ENCODE assay signal across 8 cellular contexts in the genomic region with DNA sequence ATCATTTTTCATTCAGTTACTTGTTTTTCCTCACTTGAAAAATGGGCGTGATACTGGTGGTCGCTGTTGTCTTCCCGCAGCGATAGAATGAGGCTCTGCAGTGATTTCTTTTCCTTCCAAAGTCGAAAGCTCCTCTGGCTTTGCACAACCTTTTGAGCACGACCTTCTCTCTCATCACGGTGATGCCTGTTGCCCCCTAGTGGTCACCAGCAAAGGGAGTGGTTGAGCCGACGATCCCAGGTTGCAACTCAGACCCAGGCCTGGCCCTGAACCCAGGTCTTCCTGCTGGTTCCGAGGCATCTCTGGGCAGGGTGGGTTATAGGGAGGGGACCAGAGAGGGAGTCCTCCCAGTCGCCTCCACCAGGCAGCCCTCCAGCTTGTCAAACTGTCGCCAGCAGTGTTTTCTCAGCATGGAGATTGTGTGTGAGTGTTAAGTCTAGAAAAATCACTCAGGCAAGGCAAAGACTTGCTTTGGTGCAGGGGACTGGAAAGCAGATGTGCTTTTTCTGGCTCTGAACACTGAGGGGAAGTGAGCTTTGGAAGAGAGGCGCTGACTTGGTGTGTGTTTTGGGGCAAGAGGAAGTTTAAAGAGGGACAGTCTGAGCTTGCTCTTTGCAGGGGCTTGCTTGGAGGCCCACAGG.
DNase-seq lines count a peak whose midpoint lies in the region; ATAC-seq and TF ChIP-seq lines count a peak whose summit lies in the region.

No MANE protein-coding gene starts in this region.

- H3K4me1 ChIP-seq in ES-I3 (ENCODE audit: insufficient read depth, low read length), result peaks cover 3% of the 10 kb centered on the region; the same call in 1 of the 2 replicates

- ATAC-seq in GM21447 (IDR thresholded peaks at IDR 0.05; ENCODE audit: unreplicated experiment) (no peak), HG03280 (IDR thresholded peaks at IDR 0.05; ENCODE audit: unreplicated experiment) (no peak)

- no peaks in the 10 kb centered on the region for H3K9me3 ChIP-seq in ES-I3 (ENCODE audit: control insufficient read depth, insufficient read depth, low read length)

- TF ChIP-seq CTCF in retinal pigment epithelial cell (conservative IDR thresholded peaks at IDR 0.05; ENCODE audit: low read depth, low read length), result peak; percentile 94

- H3K4me3 ChIP-seq in retinal pigment epithelial cell (ENCODE audit: low read length), result peak overlapping the region; percentile 49

- DNase-seq in LoVo (ENCODE audit: low spot score) (peak; percentile 50), T follicular helper cell (ENCODE audit: low read depth) (peak; percentile 13), amygdala (lab: John Stamatoyannopoulos, UW) (peak in 36 of 56 donors; percentile 3 to 56 (median 21)), hepatic stellate cell (ENCODE audit: low spot score) (peak; percentile 82), retinal pigment epithelial cell (ENCODE audit: low read depth) (peak; percentile 23)

- no peaks in the 10 kb centered on the region for H3K36me3 ChIP-seq in ES-I3 (ENCODE audit: insufficient read depth, low read length)

- peak overlapping the region; percentile 45; the same call in 1 of the 2 replicates for H3K9ac ChIP-seq in ES-I3 (ENCODE audit: low read depth, low read length)

Comparison
In these comparisons a context has a peak if more than half of its experiments do, and no peak if none do; other contexts are left out.
1. DNase-seq: peak in every context shown above with its lines; median percentile 82 in hepatic stellate cell; 50 in LoVo; 23 in retinal pigment epithelial cell; 21 in amygdala; 13 in T follicular helper cell.